In genomic region chr6:126041516-126042447, GRCh38 we compare ENCODE assay signal across 14 cellular contexts. TPM values are rescaled to one million over a fixed set of nuclear protein-coding genes. Genes with fewer than 3 reads are reported as not detected.
DNase-seq lines count a peak whose midpoint lies in the region; ATAC-seq and TF ChIP-seq lines count a peak whose summit lies in the region.
"Had no signal": no experiment of that assay in that cellular context is flagged by ENCODE, and none has a peak within 500 bp of the region (broad histone marks: within the 10 kb centered on the region; RNA-seq: fewer than 3 reads in every experiment).

No MANE protein-coding gene starts in this region.

- H3K9me3 ChIP-seq in osteoblast (ENCODE audit: low read depth, low read length) = no peaks in the 10 kb centered on the region

- H3K27ac ChIP-seq in epithelial cell of prostate = peak overlapping the region; percentile 53
- peak overlapping the region; percentile 66 for H3K27ac ChIP-seq in osteoblast (ENCODE audit: low read depth, low read length)

- intact Hi-C loops in natural killer cell (cut with micrococcal nuclease) = no loop called here

- peaks cover 7 to 9% of the 10 kb centered on the region in 2 donors for H3K4me1 Mint-ChIP-seq in natural killer cell treated with Interleukin-12 subunit alpha and Interleukin-12 subunit beta and Interleukin-15 and Interleukin-18, amount 100 ng/mL, for 72 hours (ENCODE audit: low read depth in 2 of 2)
- peaks cover 10 to 13% of the 10 kb centered on the region in 2 donors for H3K4me1 Mint-ChIP-seq in natural killer cell

- H4K20me1 ChIP-seq in osteoblast (ENCODE audit: insufficient read depth, low read length) = no peaks in the 10 kb centered on the region

- H2AFZ ChIP-seq in osteoblast (ENCODE audit: low read length) = no peak overlapping the region

- H3K4me3 Mint-ChIP-seq in natural killer cell treated with Interleukin-12 subunit alpha and Interleukin-12 subunit beta and Interleukin-15 and Interleukin-18, amount 100 ng/mL, for 72 hours = no peak overlapping the region
- H3K4me3 Mint-ChIP-seq in natural killer cell = no peak overlapping the region
- H3K4me3 Mint-ChIP-seq: activated CD8-positive, alpha-beta memory T cell treated with anti-CD3 and anti-CD28 coated beads, Interleukin-2, amount 10 ng/mL, durations not matched to agents 7 days and 5 days; CD8-positive, alpha-beta T cell had no signal

- no peaks in the 10 kb centered on the region for H3K9me3 Mint-ChIP-seq in natural killer cell treated with Interleukin-12 subunit alpha and Interleukin-12 subunit beta and Interleukin-15 and Interleukin-18, amount 100 ng/mL, for 72 hours
- H3K9me3 Mint-ChIP-seq in natural killer cell = no peaks in the 10 kb centered on the region

- H3K4me2 ChIP-seq in osteoblast (ENCODE audit: insufficient read depth, low read length) = peak overlapping the region; percentile 47

- no peaks in the 10 kb centered on the region for H3K79me2 ChIP-seq in osteoblast (ENCODE audit: insufficient read depth, low read length)

- no peaks in the 10 kb centered on the region for H3K27me3 ChIP-seq in osteoblast (ENCODE audit: insufficient read depth, low read length)

- no peak for DNase-seq in natural killer cell treated with Interleukin-12 subunit alpha and Interleukin-12 subunit beta and Interleukin-15 and Interleukin-18, amount 100 ng/mL, for 72 hours (ENCODE audit: low spot score)
- DNase-seq in natural killer cell (no peak), epithelial cell of prostate (ENCODE audit: low read depth, low spot score) (no peak), osteoblast (ENCODE audit: insufficient read length, low spot score, missing footprints) (no peak), NCI-H2227 (lab: John Stamatoyannopoulos, UW; ENCODE audit: unreplicated experiment) (no peak), NCI-H128 (lab: John Stamatoyannopoulos, UW; ENCODE audit: unreplicated experiment) (no peak), NOMO-1 (lab: John Stamatoyannopoulos, UW; ENCODE audit: unreplicated experiment in 2 of 2) (no peak)
- DNase-seq: activated CD4-positive, CD25-positive, alpha-beta regulatory T cell; activated CD8-positive, alpha-beta memory T cell treated with anti-CD3 and anti-CD28 coated beads, Interleukin-2, amount 10 ng/mL, durations not matched to agents 7 days and 5 days; activated effector memory CD4-positive, alpha-beta T cell treated with anti-CD3 and anti-CD28 coated beads, Interleukin-2, amount 50 U/mL, for 16 hours; CD8-positive, alpha-beta T cell; SHP77 treated with DMSO at 0.1 percent for 48 hours; T-helper 2 cell had no signal

- H3K4me3 ChIP-seq in osteoblast (ENCODE audit: insufficient read depth, low read length) = no peak overlapping the region

- ATAC-seq in natural killer cell treated with Interleukin-12 subunit alpha and Interleukin-12 subunit beta and Interleukin-15 and Interleukin-18, amount 100 ng/mL, for 72 hours = no peak
- no peak for ATAC-seq in natural killer cell
- no peak for ATAC-seq in HG02763 (IDR thresholded peaks at IDR 0.05; ENCODE audit: unreplicated experiment)
- ATAC-seq: activated CD8-positive, alpha-beta memory T cell treated with anti-CD3 and anti-CD28 coated beads, Interleukin-2, amount 10 ng/mL, durations not matched to agents 7 days and 5 days; CD8-positive, alpha-beta T cell had no signal

- H3K36me3 Mint-ChIP-seq in natural killer cell treated with Interleukin-12 subunit alpha and Interleukin-12 subunit beta and Interleukin-15 and Interleukin-18, amount 100 ng/mL, for 72 hours = peaks cover 32% of the 10 kb centered on the region
- peaks cover 12% of the 10 kb centered on the region for H3K36me3 Mint-ChIP-seq in natural killer cell

- peaks cover 32% of the 10 kb centered on the region for H3K4me1 ChIP-seq in osteoblast (ENCODE audit: insufficient read depth, low read length)

- H3K27ac Mint-ChIP-seq in natural killer cell treated with Interleukin-12 subunit alpha and Interleukin-12 subunit beta and Interleukin-15 and Interleukin-18, amount 100 ng/mL, for 72 hours = peak overlapping the region; percentile 10 to 56
- H3K27ac Mint-ChIP-seq in natural killer cell = no peak overlapping the region
- H3K27ac Mint-ChIP-seq: CD8-positive, alpha-beta T cell had no signal

- TF ChIP-seq CTCF in natural killer cell (IDR thresholded peaks at IDR 0.05) (no peak), osteoblast (IDR thresholded peaks at IDR 0.05; ENCODE audit: extremely low read depth, low read depth, low read length) (no peak)

- H3K27me3 Mint-ChIP-seq in natural killer cell treated with Interleukin-12 subunit alpha and Interleukin-12 subunit beta and Interleukin-15 and Interleukin-18, amount 100 ng/mL, for 72 hours = no peaks in the 10 kb centered on the region
- no peaks in the 10 kb centered on the region for H3K27me3 Mint-ChIP-seq in natural killer cell (ENCODE audit: low read depth in 2 of 2)
- H3K27me3 Mint-ChIP-seq: activated CD8-positive, alpha-beta memory T cell treated with anti-CD3 and anti-CD28 coated beads, Interleukin-2, amount 10 ng/mL, durations not matched to agents 7 days and 5 days had no signal

- no peaks in the 10 kb centered on the region for H3K36me3 ChIP-seq in osteoblast (ENCODE audit: insufficient read depth, low read length)

RNA-seq across cellular contexts. Expression of gene TRMT11, which starts 55.4 kb away (rescaled TPM):
- total RNA-seq in natural killer cell treated with Interleukin-12 subunit alpha and Interleukin-12 subunit beta and Interleukin-15 and Interleukin-18, amount 100 ng/mL, for 72 hours = 10 to 100 TPM; 23.7 to 47.2 TPM
- total RNA-seq in natural killer cell (10 to 100 TPM; 12.2 to 16.6 (median 12.7) TPM), osteoblast (26.8 and 27.1 TPM in 2 replicates)

Comparison
In these comparisons a context has a peak if more than half of its experiments do, and no peak if none do; other contexts are left out.
1. H3K27ac Mint-ChIP-seq: peak in natural killer cell treated with Interleukin-12 subunit alpha and Interleukin-12 subunit beta and Interleukin-15 and Interleukin-18, amount 100 ng/mL, for 72 hours (2 of 2); none in natural killer cell (0 of 2).